8 cellular contexts compared by ENCODE assay signal in the genomic region with DNA sequence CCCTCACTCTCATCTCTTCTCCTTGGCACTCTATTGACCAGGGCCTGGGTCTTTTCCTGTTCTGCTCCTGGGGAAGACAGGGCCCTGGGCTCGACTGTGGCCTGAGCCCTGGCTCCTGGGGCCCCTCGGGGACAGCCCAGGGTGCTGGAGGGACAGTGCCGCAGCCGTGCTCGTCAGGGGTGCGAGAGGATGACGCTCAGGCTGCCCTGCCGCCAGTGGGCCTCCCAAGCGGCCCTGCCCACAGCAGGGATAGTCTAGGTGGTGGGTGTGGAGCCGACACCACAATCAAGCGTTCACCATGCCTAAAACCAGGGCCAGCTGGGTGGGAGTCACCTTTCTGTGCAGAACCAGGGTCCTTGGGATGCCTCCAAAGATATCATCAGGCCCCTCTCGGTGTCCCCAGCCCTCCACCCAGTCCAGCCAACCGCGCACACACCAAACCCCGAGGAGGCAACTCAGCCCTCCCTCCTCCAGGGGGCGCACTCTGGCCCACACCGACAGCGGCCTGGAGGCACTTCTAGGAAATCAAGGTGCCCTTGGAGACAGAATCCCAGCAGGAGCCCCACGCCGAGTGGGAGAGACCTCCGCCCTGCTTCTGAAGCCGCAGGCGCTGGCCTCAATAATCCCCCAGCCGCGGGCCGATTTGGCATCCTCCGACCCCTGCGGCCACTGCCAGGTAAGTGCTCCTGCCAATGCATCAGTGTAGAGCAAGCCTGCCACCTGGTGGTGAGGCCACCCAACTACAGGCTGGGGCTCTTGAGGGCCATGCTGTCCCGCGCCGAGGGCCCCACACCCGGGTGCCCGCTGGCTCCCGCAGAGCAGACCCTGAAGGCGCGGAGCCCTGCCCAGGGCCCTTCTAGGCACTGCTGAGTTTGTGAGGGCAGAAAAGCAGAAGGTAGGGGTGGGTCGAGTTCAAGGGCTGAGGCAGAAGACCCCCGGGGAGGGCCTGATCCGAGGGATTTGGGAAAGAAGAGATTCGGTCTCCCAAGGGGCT.
DNase-seq lines count a peak whose midpoint lies in the region; ATAC-seq and TF ChIP-seq lines count a peak whose summit lies in the region.

No MANE protein-coding gene starts in this region.

- H3K36me3 Mint-ChIP-seq in CD4-positive, alpha-beta T cell (ENCODE audit: low read depth): no peaks in the 10 kb centered on the region

- H3K9me3 Mint-ChIP-seq in CD4-positive, alpha-beta T cell: no peaks in the 10 kb centered on the region

- no peaks in the 10 kb centered on the region for H3K9me3 ChIP-seq in CD4-positive, alpha-beta T cell (ENCODE audit: control insufficient read depth, low read length)
- H3K9me3 ChIP-seq in HUES6 (ENCODE audit: control insufficient read depth, insufficient read depth, low read depth, low read length): no peaks in the 10 kb centered on the region
- H3K9me3 ChIP-seq in osteoblast (ENCODE audit: low read depth, low read length): no peaks in the 10 kb centered on the region
- no peaks in the 10 kb centered on the region for H3K9me3 ChIP-seq in tibial nerve

- DNase-seq in CD4-positive, alpha-beta T cell: peak; percentile 45 to 70 (median 54)
- DNase-seq in RPMI7951 (ENCODE audit: low read depth) (peak; percentile 35), germinal center (ENCODE audit: low spot score) (peak; percentile 64), osteoblast (ENCODE audit: insufficient read length, low spot score, missing footprints) (peak; percentile 90), tibial nerve (ENCODE audit: low spot score in 2 of 2) (peak; percentile 53 to 69)
- DNase-seq in activated effector memory CD4-positive, alpha-beta T cell treated with anti-CD3 and anti-CD28 coated beads, Interleukin-2, amount 50 U/mL, for 16 hours: peak; percentile 91

- no peaks in the 10 kb centered on the region for H3K79me2 ChIP-seq in osteoblast (ENCODE audit: insufficient read depth, low read length)

- H3K4me1 ChIP-seq in HUES6 (ENCODE audit: control insufficient read depth, insufficient read depth, low read length) (peaks cover 13% of the 10 kb centered on the region; the same call in 1 of the 2 replicates), osteoblast (ENCODE audit: insufficient read depth, low read length) (no peaks in the 10 kb centered on the region), tibial nerve (peaks cover 0 to 7% (median 0%) of the 10 kb centered on the region in 4 donors)

- peak; percentile 77 for TF ChIP-seq CTCF in CD4-positive, alpha-beta T cell (IDR thresholded peaks at IDR 0.05)
- TF ChIP-seq CTCF in osteoblast (IDR thresholded peaks at IDR 0.05; ENCODE audit: extremely low read depth, low read depth, low read length): peak; percentile 59
- peak; percentile 86 to 97 (median 94) for TF ChIP-seq CTCF in tibial nerve (IDR thresholded peaks at IDR 0.05)

- intact Hi-C loops in CD4-positive, alpha-beta T cell (cut with DNase I, micrococcal nuclease): loop anchor here in 1 of 2 experiments (5.0 kb wide), 3 partner anchors 939 to 1994 kb away; no protein-coding TSS in a partner anchor

- no peak overlapping the region for H3K4me3 Mint-ChIP-seq in CD4-positive, alpha-beta T cell

- peak overlapping the region; percentile 79 for H3K4me3 ChIP-seq in HUES6 (ENCODE audit: low read depth, low read length)
- H3K4me3 ChIP-seq in osteoblast (ENCODE audit: insufficient read depth, low read length): no peak overlapping the region
- H3K4me3 ChIP-seq in tibial nerve: peak overlapping the region in 1 of 4 donors; percentile 13

- peak; percentile 63 for ATAC-seq in CD4-positive, alpha-beta T cell (ENCODE audit: poor library complexity)
- peak; percentile 63 for ATAC-seq in GM19468 (IDR thresholded peaks at IDR 0.05; ENCODE audit: extremely low read depth, unreplicated experiment)

- peaks cover 31% of the 10 kb centered on the region for H3K27me3 Mint-ChIP-seq in CD4-positive, alpha-beta T cell

- no peak for TF ChIP-seq EP300 in tibial nerve (IDR thresholded peaks at IDR 0.05)

- CTCF ChIA-PET in CD4-positive, alpha-beta T cell (lab: Charles Lee): no interaction called here

- no peaks in the 10 kb centered on the region for H3K36me3 ChIP-seq in HUES6 (ENCODE audit: control insufficient read depth, insufficient read depth, low read length)
- no peaks in the 10 kb centered on the region for H3K36me3 ChIP-seq in osteoblast (ENCODE audit: insufficient read depth, low read length)
- H3K36me3 ChIP-seq in tibial nerve: no peaks in the 10 kb centered on the region

- no peak overlapping the region for H3K4me2 ChIP-seq in osteoblast (ENCODE audit: insufficient read depth, low read length)

- no peak overlapping the region for H2AFZ ChIP-seq in osteoblast (ENCODE audit: low read length)

- peak overlapping the region; percentile 67 for H3K9ac ChIP-seq in HUES6 (ENCODE audit: low read length)

- H3K27me3 ChIP-seq in CD4-positive, alpha-beta T cell (ENCODE audit: control insufficient read depth, insufficient read depth, low read length): peaks cover 5% of the 10 kb centered on the region
- H3K27me3 ChIP-seq in HUES6 (ENCODE audit: control insufficient read depth, insufficient read depth, low read length): no peaks in the 10 kb centered on the region
- H3K27me3 ChIP-seq in osteoblast (ENCODE audit: insufficient read depth, low read length): no peaks in the 10 kb centered on the region
- no peaks in the 10 kb centered on the region for H3K27me3 ChIP-seq in tibial nerve

- no peaks in the 10 kb centered on the region for H3K4me1 Mint-ChIP-seq in CD4-positive, alpha-beta T cell (ENCODE audit: low read depth)

- H4K20me1 ChIP-seq in osteoblast (ENCODE audit: insufficient read depth, low read length): no peaks in the 10 kb centered on the region

- POLR2A ChIA-PET in CD4-positive, alpha-beta T cell (lab: Charles Lee): no interaction called here

- WGBS in tibial nerve, 2 donors: 54 to 62% methylated on average over 24 to 26 of the region's 40 CpGs

- H3K27ac ChIP-seq in CD4-positive, alpha-beta T cell (ENCODE audit: low read depth, low read length): no peak overlapping the region
- no peak overlapping the region; the same call in 1 of the 2 replicates for H3K27ac ChIP-seq in HUES6 (ENCODE audit: low read depth, low read length)
- no peak overlapping the region for H3K27ac ChIP-seq in osteoblast (ENCODE audit: low read depth, low read length)
- no peak overlapping the region for H3K27ac ChIP-seq in tibial nerve

- no peak for TF ChIP-seq POLR2A in tibial nerve (IDR thresholded peaks at IDR 0.05)

- no peak overlapping the region for H3K27ac Mint-ChIP-seq in CD4-positive, alpha-beta T cell

Comparison
In these comparisons a context has a peak if more than half of its experiments do, and no peak if none do; other contexts are left out.
1. DNase-seq: peak in every context shown above with its lines; median percentile 91 in activated effector memory CD4-positive, alpha-beta T cell treated with anti-CD3 and anti-CD28 coated beads, Interleukin-2, amount 50 U/mL, for 16 hours; 90 in osteoblast; 64 in germinal center; 61 in tibial nerve; 54 in CD4-positive, alpha-beta T cell; 35 in RPMI7951.